In the genomic region with DNA sequence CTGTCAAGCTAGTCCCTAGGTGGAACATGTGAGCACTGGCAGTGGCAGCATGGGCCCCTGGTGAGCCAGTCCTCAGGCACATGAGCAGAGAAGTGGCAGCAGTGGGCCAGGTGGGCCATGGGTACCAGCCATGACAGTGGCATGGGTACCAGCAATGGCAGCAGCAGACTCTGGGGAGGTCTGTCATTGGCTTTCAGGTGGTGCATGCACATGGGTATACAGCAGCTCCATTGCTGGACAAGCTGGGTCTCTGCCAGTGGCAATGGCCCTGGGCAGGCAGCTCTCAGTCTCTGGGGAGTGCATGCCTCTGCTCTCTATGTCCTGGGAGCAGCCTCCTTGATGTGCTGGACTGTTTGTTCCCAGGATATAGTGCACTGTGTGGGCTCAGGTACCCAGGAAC, we compare ENCODE assay signal across 20 cellular contexts.
"Had no signal": no experiment of that assay in that cellular context is flagged by ENCODE, and none has a peak within 500 bp of the region (broad histone marks: within the 10 kb centered on the region; RNA-seq: fewer than 3 reads in every experiment).

No MANE protein-coding gene starts in this region.

- DNase-seq: colonic mucosa; cortex of kidney; effector CD8-positive, alpha-beta T cell; effector memory CD8-positive, alpha-beta T cell; endodermal cell; erythroblast; foreskin keratinocyte; heart left ventricle; hypothalamus; immature natural killer cell; islet precursor cell; kidney; left lung; left ventricle myocardium superior; lower lobe of right lung; mesenchymal stem cell had no signal

- H3K4me2 ChIP-seq: hepatocyte had no signal

- H3K4me3 ChIP-seq: colonic mucosa, esophagus muscularis mucosa, gastroesophageal sphincter, heart left ventricle, hepatocyte, left lung, lower lobe of right lung had no signal

- ATAC-seq: effector memory CD8-positive, alpha-beta T cell; foreskin keratinocyte; gastroesophageal sphincter; heart left ventricle; left lung; left ventricle myocardium superior; lower lobe of right lung had no signal

- H2AFZ ChIP-seq: hepatocyte had no signal

- H3K27ac ChIP-seq: colonic mucosa, epithelial cell of prostate, esophagus muscularis mucosa, foreskin keratinocyte, gastroesophageal sphincter, heart left ventricle, hepatocyte, left lung, lower lobe of right lung had no signal

- H3K4me1 ChIP-seq: colonic mucosa, esophagus muscularis mucosa, foreskin keratinocyte, gastroesophageal sphincter, heart left ventricle, left lung, lower lobe of right lung had no signal

- H3K9me3 ChIP-seq: colonic mucosa, gastroesophageal sphincter, left lung, lower lobe of right lung had no signal

- H3K27me3 ChIP-seq: colonic mucosa, esophagus muscularis mucosa, foreskin keratinocyte, gastroesophageal sphincter, heart left ventricle, hepatocyte, left lung had no signal

- H3K36me3 ChIP-seq: colonic mucosa, esophagus muscularis mucosa, gastroesophageal sphincter, heart left ventricle, left lung, lower lobe of right lung had no signal
